In genomic region chr5:111278824-111279504, GRCh38 we compare ENCODE assay signal across 8 cellular contexts. TPM values are rescaled to one million over a fixed set of nuclear protein-coding genes. Genes with fewer than 3 reads are reported as not detected.
DNase-seq lines count a peak whose midpoint lies in the region; ATAC-seq and TF ChIP-seq lines count a peak whose summit lies in the region.

No MANE protein-coding gene starts in this region.

- intact Hi-C loops in adrenal gland (cut with DNase I), result no loop called here

- POLR2A ChIA-PET in T-cell (lab: Charles Lee), result interaction anchor here (0.6 to 1.0 kb wide), 3 partner anchors 15 to 153 kb away, joined by 3 read pairs; partner anchors contain the start of gene CAMK4 (in 1 of the 2)

- no peak overlapping the region for H3K27ac ChIP-seq in adrenal gland

- CTCF ChIA-PET in T-cell (lab: Charles Lee), result interaction anchor here (0.7 to 5.5 kb wide), 41 partner anchors 9 to 232 kb away, joined by 3 to 133 read pairs (median 4); partner anchors contain the start of genes CAMK4 (in 2 of the 2) and WDR36 (in 2 of the 2)

- in situ Hi-C loops in Caki2 (cut with HindIII; ENCODE audit: low pct_unique_long_range_greater_than_20kb, low sequenced_read_pairs), result no loop called here

- H3K9me3 ChIP-seq in adrenal gland (replicated peaks in 1 of 3), result no peaks in the 10 kb centered on the region

- no peak overlapping the region for H3K4me3 ChIP-seq in adrenal gland

- no peaks in the 10 kb centered on the region for H3K36me3 ChIP-seq in adrenal gland (replicated peaks in 1 of 2)

- H3K4me1 ChIP-seq in adrenal gland (replicated peaks in 1 of 2), result peaks cover 0 to 4% of the 10 kb centered on the region in 2 donors

- TF ChIP-seq POLR2A in adrenal gland (IDR thresholded peaks at IDR 0.05), result no peak

- ATAC-seq in GM19452 (IDR thresholded peaks at IDR 0.05; ENCODE audit: unreplicated experiment) (peak; percentile 92), HG03469 (IDR thresholded peaks at IDR 0.05; ENCODE audit: unreplicated experiment) (peak; percentile 74), T-cell (replicated peaks in 1 of 4) (peak; percentile 93 to 98 (median 96))

- H3K4me1 Mint-ChIP-seq in T-cell (peaks cover 79 to 80% (median 79%) of the 10 kb centered on the region in 3 donors), immature natural killer cell (no peaks in the 10 kb centered on the region)

- peak; percentile 47 to 72 (median 66) for TF ChIP-seq CTCF in adrenal gland (IDR thresholded peaks at IDR 0.05)

- no peaks in the 10 kb centered on the region for H3K27me3 Mint-ChIP-seq in T-cell
- peaks cover 0 to 1% (median 0%) of the 10 kb centered on the region in 3 donors for H3K27me3 Mint-ChIP-seq in immature natural killer cell (ENCODE audit: low read depth in 3 of 3)

- H3K27ac Mint-ChIP-seq in T-cell (peak overlapping the region in 1 of 2 donors; percentile 71), immature natural killer cell (no peak overlapping the region)

- H3K4me3 Mint-ChIP-seq in T-cell (peak overlapping the region in 2 of 3 donors; percentile 9 to 25), immature natural killer cell (no peak overlapping the region)

- no peaks in the 10 kb centered on the region for H3K27me3 ChIP-seq in adrenal gland

- 37 to 40% (median 39%) methylated on average over 12 of the region's 12 CpGs for WGBS in adrenal gland, 4 donors

- DNase-seq in Caki2 (ENCODE audit: low read depth) (peak; percentile 7), T-cell (peak; percentile 61 to 89 (median 85)), adrenal gland (peak; percentile 47 to 83 (median 60)), immature natural killer cell (peak; percentile 17 to 45 (median 26)), GF-D8 (lab: John Stamatoyannopoulos, UW) (no peak)
- peak; percentile 89 to 90 for DNase-seq in stimulated activated CD4-positive, alpha-beta T cell treated with anti-CD3 and anti-CD28 coated beads, Interleukin-2, amount 100 ng/mL, for 48 hours

- H3K36me3 Mint-ChIP-seq in T-cell (peaks cover 1% of the 10 kb centered on the region), immature natural killer cell (no peaks in the 10 kb centered on the region)

- H3K9me3 Mint-ChIP-seq in T-cell, result no peaks in the 10 kb centered on the region
- no peaks in the 10 kb centered on the region for H3K9me3 Mint-ChIP-seq in immature natural killer cell

RNA-seq across cellular contexts. Expression of gene CAMK4, which starts 54.8 kb away (rescaled TPM):
- total RNA-seq in Caki2 (2014; rRNA removed; shearing (Covaris generic); ENCODE audit: low replicate concordance), result 2.7 and 7.1 TPM in 2 replicates
- total RNA-seq in T-cell (100 to 1,000 TPM; 120 to 274 (median 243) TPM), adrenal gland (1 to 10 TPM in 5 of 8 donors, under 1 TPM in 3; 0.06 to 6.4 (median 1.3) TPM)
- polyA plus RNA-seq in adrenal gland (1 to 10 TPM in 2 of 3 donors, under 1 TPM in 1; 0.51 to 9.2 (median 2.6) TPM), immature natural killer cell (1 to 10 TPM in 2 of 3 donors, under 1 TPM in 1; 0.86 to 4.5 (median 1.8) TPM)

Comparison
In these comparisons a context has a peak if more than half of its experiments do, and no peak if none do; other contexts are left out.
1. H3K4me3 Mint-ChIP-seq: peak in T-cell (2 of 3); none in immature natural killer cell (0 of 5).
2. RNA of gene CAMK4, which starts 54.8 kb away (total RNA-seq): 120 to 274 TPM in T-cell; 2.7 to 7.1 TPM in Caki2 and 0.06 to 6.4 TPM in adrenal gland; every median in the first group is over 10 times any median in the second.
3. Peak in every context shown above with its lines, with median percentiles within 50 percentile points of each other: ATAC-seq.